Comparison of ENCODE assay signal across 25 cellular contexts in the genomic region with DNA sequence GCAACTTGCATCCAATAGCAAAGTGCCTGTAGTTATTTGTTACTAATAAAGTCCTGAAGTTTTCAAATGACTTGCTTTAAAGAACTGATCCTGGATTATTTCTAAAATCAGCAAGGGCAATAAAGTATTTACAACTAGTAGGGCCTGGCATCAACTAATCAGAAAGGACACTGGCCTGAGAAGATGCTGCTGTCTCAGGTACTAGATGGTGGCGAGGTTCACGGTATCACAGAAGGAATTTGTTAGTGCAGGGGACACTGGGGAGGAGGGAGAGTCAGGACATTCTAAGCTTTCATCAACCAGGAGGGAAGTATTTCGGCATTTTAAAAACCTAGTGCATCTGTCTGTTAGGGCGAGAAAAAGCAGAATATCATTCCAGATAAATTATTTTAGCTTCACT.
"Had no signal": no experiment of that assay in that cellular context is flagged by ENCODE, and none has a peak within 500 bp of the region (broad histone marks: within the 10 kb centered on the region; RNA-seq: fewer than 3 reads in every experiment).

No MANE protein-coding gene starts in this region.

- H2AFZ ChIP-seq: hepatocyte had no signal

- H3K4me2 ChIP-seq: hepatocyte had no signal

- H3K36me3 ChIP-seq: adrenal gland, brain microvascular endothelial cell, esophagus muscularis mucosa, gastroesophageal sphincter, heart right ventricle had no signal

- DNase-seq: activated CD4-positive, alpha-beta memory T cell treated with anti-CD3 and anti-CD28 coated beads for 36 hours; activated CD4-positive, alpha-beta T cell treated with anti-CD3 and anti-CD28 coated beads for 36 hours; activated CD4-positive, alpha-beta T cell treated with anti-CD3 and anti-CD28 coated beads, Interleukin-2, amount 10 ng/mL, durations not matched to agents 24 days and 14 days; activated CD4-positive, CD25-positive, alpha-beta regulatory T cell; activated CD4-positive, CD25-positive, alpha-beta regulatory T cell treated with anti-CD3 and anti-CD28 coated beads, Interleukin-2, amount 50 U/mL, for 72 hours; activated CD8-positive, alpha-beta memory T cell treated with anti-CD3 and anti-CD28 coated beads, Interleukin-2, amount 10 ng/mL, durations not matched to agents 7 days and 5 days; activated CD8-positive, alpha-beta memory T cell treated with anti-CD3 and anti-CD28 coated beads, Interleukin-2, amount 50 U/mL, for 4 hours; activated CD8-positive, alpha-beta T cell treated with anti-CD3 and anti-CD28 coated beads, Interleukin-2, amount 10 ng/mL, durations not matched to agents 7 days and 5 days; activated effector memory CD4-positive, alpha-beta T cell treated with anti-CD3 and anti-CD28 coated beads, Interleukin-2, amount 50 U/mL, for 16 hours; activated naive CD4-positive, alpha-beta T cell treated with anti-CD3 and anti-CD28 coated beads for 36 hours; activated naive CD8-positive, alpha-beta T cell treated with anti-CD3 and anti-CD28 coated beads for 36 hours; activated naive CD8-positive, alpha-beta T cell treated with anti-CD3 and anti-CD28 coated beads, Interleukin-2, amount 50 U/mL, for 24 hours; activated T-cell treated with anti-CD3 and anti-CD28 coated beads, Interleukin-2, amount 50 U/mL, for 1 hour; activated T-cell treated with anti-CD3 and anti-CD28 coated beads, Interleukin-2, amount 50 U/mL, for 48 hours; dorsolateral prefrontal cortex; effector memory CD8-positive, alpha-beta T cell; erythroblast; heart right ventricle; T-helper 2 cell had no signal

- ATAC-seq: activated CD4-positive, alpha-beta T cell treated with anti-CD3 and anti-CD28 coated beads for 36 hours; activated CD8-positive, alpha-beta memory T cell treated with anti-CD3 and anti-CD28 coated beads, Interleukin-2, amount 10 ng/mL, durations not matched to agents 7 days and 5 days; activated CD8-positive, alpha-beta T cell treated with anti-CD3 and anti-CD28 coated beads, Interleukin-2, amount 10 ng/mL, durations not matched to agents 7 days and 5 days; activated naive CD8-positive, alpha-beta T cell treated with anti-CD3 and anti-CD28 coated beads, Interleukin-2, amount 50 U/mL, for 24 hours; effector memory CD8-positive, alpha-beta T cell; gastroesophageal sphincter; heart right ventricle had no signal

- H3K9me3 ChIP-seq: adrenal gland, esophagus muscularis mucosa, gastroesophageal sphincter, heart right ventricle had no signal

- H3K27ac ChIP-seq: adrenal gland, brain microvascular endothelial cell, coronary artery, dorsolateral prefrontal cortex, esophagus muscularis mucosa, gastroesophageal sphincter, heart right ventricle, hepatocyte had no signal

- H3K4me1 ChIP-seq: adrenal gland, gastroesophageal sphincter had no signal

- H3K4me3 ChIP-seq: adrenal gland, coronary artery, dorsolateral prefrontal cortex, esophagus muscularis mucosa, gastroesophageal sphincter, heart right ventricle, hepatocyte had no signal

- H3K27me3 ChIP-seq: adrenal gland, brain microvascular endothelial cell, esophagus muscularis mucosa, gastroesophageal sphincter, heart right ventricle, hepatocyte had no signal

- H3K79me2 ChIP-seq: hepatocyte had no signal
